In genomic region chr22:18914558-18914957, GRCh38 we compare ENCODE assay signal across 5 cellular contexts. TPM values are rescaled to one million over a fixed set of nuclear protein-coding genes. Genes with fewer than 3 reads are reported as not detected.
"Had no signal": no experiment of that assay in that cellular context is flagged by ENCODE, and none has a peak within 500 bp of the region (broad histone marks: within the 10 kb centered on the region; RNA-seq: fewer than 3 reads in every experiment).

No MANE protein-coding gene starts in this region.

RNA-seq across cellular contexts. Expression of gene PRODH, which starts 21.5 kb away (rescaled TPM):
- total RNA-seq: dermis microvascular lymphatic vessel endothelial cell, endothelial cell of umbilical vein, fibroblast of lung, fibroblast of villous mesenchyme, glomerular endothelial cell had no signal
- polyA plus RNA-seq: endothelial cell of umbilical vein had no signal
